In genomic region chr5:71693828-71694427, GRCh38 we compare ENCODE assay signal across 17 cellular contexts. TPM values are rescaled to one million over a fixed set of nuclear protein-coding genes. Genes with fewer than 3 reads are reported as not detected.
DNase-seq lines count a peak whose midpoint lies in the region; ATAC-seq, FAIRE-seq and TF ChIP-seq lines count a peak whose summit lies in the region.
"Had no signal": no experiment of that assay in that cellular context is flagged by ENCODE, and none has a peak within 500 bp of the region (broad histone marks: within the 10 kb centered on the region; RNA-seq: fewer than 3 reads in every experiment).

No MANE protein-coding gene starts in this region.

- H3K79me1 ChIP-seq in mesendoderm (ENCODE audit: low read length) = no peaks in the 10 kb centered on the region

- ATAC-seq in K562 = peak; percentile 79
- no peak for ATAC-seq in GM19397 (IDR thresholded peaks at IDR 0.05; ENCODE audit: unreplicated experiment)
- ATAC-seq: activated naive CD8-positive, alpha-beta T cell treated with anti-CD3 and anti-CD28 coated beads, Interleukin-2, amount 50 U/mL, for 24 hours; left lung; Right ventricle myocardium inferior; stimulated activated memory B cell treated with anti-CD40 and anti-IgM and Interleukin-4, amounts not matched to agents 10 μg/mL and 1 μg/mL and 100 μg/mL, for 72 hours had no signal

- H2BK5ac ChIP-seq in mesendoderm (ENCODE audit: low read length) = no peak overlapping the region

- no peaks in the 10 kb centered on the region; a peak in 1 of 22 replicates for H3K36me3 ChIP-seq in BLaER1 treated with 17β-estradiol and CSF1 and Interleukin-3, amounts not matched to agents 10 nM and 100 nM
- no peaks in the 10 kb centered on the region for H3K36me3 ChIP-seq in K562 (ENCODE audit: control insufficient read depth, insufficient read depth, low read length)
- H3K36me3 ChIP-seq in mesendoderm (ENCODE audit: control insufficient read depth, insufficient read depth, low read length) = no peaks in the 10 kb centered on the region
- H3K36me3 ChIP-seq: left lung had no signal

- no peaks in the 10 kb centered on the region for H3K9me1 ChIP-seq in K562 (ENCODE audit: control insufficient read depth, insufficient read depth, low read length)

- no peak overlapping the region for H2BK15ac ChIP-seq in mesendoderm (replicated peaks; ENCODE audit: low read depth)

- FAIRE-seq in K562 (lab: Jason Lieb, UNC) = no peak
- FAIRE-seq: G401.6 had no signal

- H4K8ac ChIP-seq in mesendoderm (ENCODE audit: low read depth, low read length) = no peak overlapping the region

- H3K4ac ChIP-seq in mesendoderm (ENCODE audit: low read depth, low read length) = no peak overlapping the region

- H4K5ac ChIP-seq in mesendoderm (ENCODE audit: low read length) = no peak overlapping the region

- WGBS in K562 (ENCODE audit: insufficient coverage, low coverage, missing lambda C conversion rate) = 0% methylated on average over 7 of the region's 7 CpGs
- WGBS in mesendoderm (ENCODE audit: extremely low coverage, insufficient coverage, low lambda C conversion rate) = no CpG with 5 or more reads among the region's 7 CpGs

- peak overlapping the region in 3 of 11 experiments; percentile 32 to 52 (median 44); a peak in 7 of 22 replicates for H3K27ac ChIP-seq in BLaER1 treated with 17β-estradiol and CSF1 and Interleukin-3, amounts not matched to agents 10 nM and 100 nM
- H3K27ac ChIP-seq in K562 (ENCODE audit: extremely low read depth, low read depth, low read length) (no peak overlapping the region), mesendoderm (ENCODE audit: low read depth, low read length) (no peak overlapping the region)
- H3K27ac ChIP-seq: left lung had no signal

- TF ChIP-seq POLR2A in K562 (conservative IDR thresholded peaks at IDR 0.05) = no peak

- in situ Hi-C loops in K562 (cut with MboI) = no loop called here

- H2BK120ac ChIP-seq in mesendoderm (ENCODE audit: low read depth, low read length) = no peak overlapping the region

- POLR2A ChIA-PET in K562 (lab: Yijun Ruan, JAX) = interaction anchor here (1.1 to 2.2 kb wide), 2 partner anchors 12 to 14 kb away, joined by 3 to 7 read pairs; no protein-coding TSS in a partner anchor

- TF ChIP-seq EP300 in K562 (IDR thresholded peaks at IDR 0.05; ENCODE audit: low read length) = no peak

- TF ChIP-seq CTCF in K562 (IDR thresholded peaks at IDR 0.05 in 2 of 3, conservative IDR thresholded peaks at IDR 0.05 in 1 of 3; ENCODE audit: insufficient read depth in 2 of 3, low read depth in 1 of 3, low read length in 3 of 3) = no peak

- no peak overlapping the region for H3K56ac ChIP-seq in mesendoderm (ENCODE audit: low read length)

- peaks cover 7 to 14% (median 11%) of the 10 kb centered on the region in 11 experiments; a peak in 18 of 22 replicates for H3K9me3 ChIP-seq in BLaER1 treated with 17β-estradiol and CSF1 and Interleukin-3, amounts not matched to agents 10 nM and 100 nM (replicated peaks in 1 of 11)
- no peaks in the 10 kb centered on the region for H3K9me3 ChIP-seq in K562 (replicated peaks; ENCODE audit: control insufficient read depth, insufficient read depth, low read depth, low read length)
- H3K9me3 ChIP-seq: left lung had no signal

- no peak overlapping the region for H2AK5ac ChIP-seq in mesendoderm (ENCODE audit: low read length)

- CTCF ChIA-PET in K562 (lab: Yijun Ruan, JAX; ENCODE audit: low intra/inter-chr PET ratio) = no interaction called here

- peak; percentile 87 for DNase-seq in NCI-H146 treated with DMSO at 0.1 percent for 48 hours (lab: John Stamatoyannopoulos, UW; ENCODE audit: unreplicated experiment)
- peak in 2 of 4 experiments; percentile 32 to 54 for DNase-seq in K562 (ENCODE audit: extremely low read depth in 1 of 4, low spot score in 3 of 4)
- DNase-seq in mesendoderm = peak; percentile 64
- no peak for DNase-seq in amniotic stem cell (lab: John Stamatoyannopoulos, UW)
- DNase-seq in NCI-H2196 treated with DMSO at 0.1 percent for 48 hours (lab: John Stamatoyannopoulos, UW; ENCODE audit: unreplicated experiment) = no peak
- DNase-seq in activated CD4-positive, alpha-beta T cell treated with anti-CD3 and anti-CD28 coated beads for 4 hours = no peak
- DNase-seq: activated naive CD8-positive, alpha-beta T cell treated with anti-CD3 and anti-CD28 coated beads, Interleukin-2, amount 50 U/mL, for 24 hours; left lung; MM.1S; NCI-H510A treated with DMSO at 0.1 percent for 48 hours; nucleus accumbens; stimulated activated CD4-positive, alpha-beta T cell treated with anti-CD3 and anti-CD28 coated beads, Interleukin-1b, Interleukin-23, amount 100 ng/mL, for 48 hours had no signal

- H3K27me3 ChIP-seq in BLaER1 treated with 17β-estradiol and CSF1 and Interleukin-3, amounts not matched to agents 10 nM and 100 nM = no peaks in the 10 kb centered on the region
- H3K27me3 ChIP-seq in K562 (ENCODE audit: control insufficient read depth in 2 of 2, insufficient read depth in 2 of 2, low read length in 2 of 2) (peaks cover 0 to 5% of the 10 kb centered on the region in 2 experiments; a peak in 2 of 5 replicates), mesendoderm (ENCODE audit: insufficient read depth, low read length, poor library complexity) (no peaks in the 10 kb centered on the region)
- H3K27me3 ChIP-seq: left lung had no signal

- no peak overlapping the region for H3K18ac ChIP-seq in mesendoderm (ENCODE audit: low read length)

- H4K20me1 ChIP-seq in BLaER1 treated with 17β-estradiol and CSF1 and Interleukin-3, amounts not matched to agents 10 nM and 100 nM = no peaks in the 10 kb centered on the region
- H4K20me1 ChIP-seq in K562 (replicated peaks; ENCODE audit: control insufficient read depth, insufficient read depth, low read length) = no peaks in the 10 kb centered on the region

- H3K4me1 ChIP-seq in BLaER1 treated with 17β-estradiol and CSF1 and Interleukin-3, amounts not matched to agents 10 nM and 100 nM = peaks cover 10 to 50% (median 31%) of the 10 kb centered on the region in 10 experiments; a peak in 19 of 20 replicates
- H3K4me1 ChIP-seq in K562 (replicated peaks in 1 of 2; ENCODE audit: control insufficient read depth in 2 of 2, insufficient read depth in 2 of 2, low read length in 2 of 2) (no peaks in the 10 kb centered on the region), mesendoderm (ENCODE audit: control insufficient read depth, low read depth, low read length) (no peaks in the 10 kb centered on the region)
- H3K4me1 ChIP-seq: left lung had no signal

- no peak for TF ChIP-seq RAD21 in K562 (CRISPR knock-in tag; conservative IDR thresholded peaks at IDR 0.05 in 1 of 2, IDR thresholded peaks at IDR 0.05 in 1 of 2)

- H3K79me2 ChIP-seq in K562 (ENCODE audit: control insufficient read depth, insufficient read depth, low read length) = no peaks in the 10 kb centered on the region
- H3K79me2 ChIP-seq in mesendoderm (ENCODE audit: control insufficient read depth, insufficient read depth, low read length) = no peaks in the 10 kb centered on the region

- no peak overlapping the region for H2AFZ ChIP-seq in K562 (ENCODE audit: low read depth, low read length)

- intact Hi-C loops in K562 (cut with micrococcal nuclease) = no loop called here

- H3K4me2 ChIP-seq in BLaER1 treated with 17β-estradiol and CSF1 and Interleukin-3, amounts not matched to agents 10 nM and 100 nM = peak overlapping the region; percentile 30 to 73 (median 55); a peak in 21 of 22 replicates
- H3K4me2 ChIP-seq in K562 (ENCODE audit: insufficient read depth, low read length) (no peak overlapping the region), mesendoderm (ENCODE audit: low read length) (no peak overlapping the region)

- H3K23ac ChIP-seq in mesendoderm (ENCODE audit: low read length) = no peak overlapping the region

- H3K4me3 ChIP-seq in BLaER1 treated with 17β-estradiol and CSF1 and Interleukin-3, amounts not matched to agents 10 nM and 100 nM = no peak overlapping the region
- H3K4me3 ChIP-seq in K562 (no peak overlapping the region), mesendoderm (ENCODE audit: low read length) (no peak overlapping the region)
- H3K4me3 ChIP-seq: left lung had no signal

- BruUV-seq in K562 (replicated peaks; lab: Mats Ljungman, UMichigan) = no TSS peak

- H3K9ac ChIP-seq in BLaER1 treated with 17β-estradiol and CSF1 and Interleukin-3, amounts not matched to agents 10 nM and 100 nM = peak overlapping the region in 5 of 11 experiments; percentile 19 to 62 (median 32); a peak in 6 of 22 replicates
- H3K9ac ChIP-seq in K562 (ENCODE audit: insufficient read depth in 1 of 2, low read depth in 2 of 2, low read length in 2 of 2) (no peak overlapping the region), mesendoderm (ENCODE audit: low read length) (no peak overlapping the region)

TF ChIP-seq in K562, 482 proteins besides CTCF, POLR2A, EP300 and RAD21 (continues in another document):
- TF ChIP-seq NCOA2 (IDR thresholded peaks at IDR 0.05; ENCODE audit: partially characterized antibody in 2 of 2) (no peak), RBM15 (IDR thresholded peaks at IDR 0.05; ENCODE audit: insufficient read depth, low read length) (no peak)

RNA-seq across cellular contexts. Expression of gene CARTPT, which starts 25.1 kb away (rescaled TPM):
- total RNA-seq in K562 (2011; cell fraction: chromatin; rRNA removed; ENCODE audit: low replicate concordance) = not detected in 2 replicates
- total RNA-seq in K562 (2011; cell fraction: nucleolus; rRNA removed) = not detected in 2 replicates
- total RNA-seq in K562 (2011; cell fraction: nucleoplasm; rRNA removed) = not detected in 2 replicates
- not detected in 2 replicates for total RNA-seq in K562 (2014; rRNA removed)
- total RNA-seq in K562 (2014; rRNA removed; fragmentation: Illumina TruSeq; extraction: Trizol) = not detected in 2 replicates
- not detected in 2 replicates for total RNA-seq in K562 (2015; rRNA removed; fragmentation: Illumina TruSeq; extraction: Trizol)
- not detected in 2 replicates for total RNA-seq in K562 (2021)
- not detected in 2 replicates for polyA plus RNA-seq in K562 (2011; rRNA removed)
- polyA plus RNA-seq in K562 (2011; cell fraction: cytosol; rRNA removed) = not detected in 2 replicates
- not detected in 2 replicates for polyA plus RNA-seq in K562 (2011; cell fraction: nucleus; rRNA removed)
- polyA plus RNA-seq in K562 (2012) = not detected in 2 replicates
- not detected in 2 replicates for polyA plus RNA-seq in K562 (2014; fragmentation: Illumina TruSeq; extraction: Trizol)
- polyA plus RNA-seq in K562 (2014; fragmentation: Nextera tagmentation; extraction: Ambion mirVana) = not detected
- not detected in 2 replicates for polyA plus RNA-seq in K562 (2014; rRNA removed)
- polyA minus RNA-seq in K562 (2011; rRNA and poly(A)+ RNA removed) = not detected in 2 replicates
- polyA minus RNA-seq in K562 (2011; cell fraction: cytosol; rRNA and poly(A)+ RNA removed) = not detected in 2 replicates
- polyA minus RNA-seq in K562 (2011; cell fraction: nucleus; rRNA and poly(A)+ RNA removed) = not detected in 2 replicates
- not detected for polyA plus RNA-seq in mesendoderm (2013, experiment 1 of 2)
- polyA plus RNA-seq in mesendoderm (2013, experiment 2 of 2) = not detected
- total RNA-seq: left lung, Right ventricle myocardium inferior had no signal

Comparison
In these comparisons a context has a peak if more than half of its experiments do, and no peak if none do; other contexts are left out.
1. H3K4me2 ChIP-seq: peak in BLaER1 treated with 17β-estradiol and CSF1 and Interleukin-3, amounts not matched to agents 10 nM and 100 nM (11 of 11); none in K562 (single experiment) and mesendoderm (single experiment).
2. DNase-seq: peak in NCI-H146 treated with DMSO at 0.1 percent for 48 hours (single experiment) and mesendoderm (single experiment); none in amniotic stem cell (single experiment), NCI-H2196 treated with DMSO at 0.1 percent for 48 hours (single experiment) and activated CD4-positive, alpha-beta T cell treated with anti-CD3 and anti-CD28 coated beads for 4 hours (0 of 2).